In genomic region chr3:161221881-161222600, GRCh38 we compare ENCODE assay signal across 1 cellular context.
TF ChIP-seq lines count a peak whose summit lies in the region.

No MANE protein-coding gene starts in this region.

TF ChIP-seq in HCT116, 20 proteins besides CTCF, POLR2A, EP300 and RAD21 (continued from another document):
- TF ChIP-seq ZNF274 (IDR thresholded peaks at IDR 0.05; ENCODE audit: low read depth, low read length) (no peak), JUND (IDR thresholded peaks at IDR 0.05) (no peak), SIN3A (IDR thresholded peaks at IDR 0.05; ENCODE audit: low read depth) (no peak), FOSL1 (IDR thresholded peaks at IDR 0.05; ENCODE audit: low read depth) (no peak), YY1 (IDR thresholded peaks at IDR 0.05; ENCODE audit: extremely low read depth, insufficient replicate concordance, low read depth, low read length) (no peak), ELF1 (IDR thresholded peaks at IDR 0.05; ENCODE audit: borderline replicate concordance, low read depth) (no peak), SRF (IDR thresholded peaks at IDR 0.05; ENCODE audit: low read depth) (no peak), MAX (IDR thresholded peaks at IDR 0.05) (no peak), EZH2phosphoT487 (IDR thresholded peaks at IDR 0.05; ENCODE audit: borderline replicate concordance) (no peak), SP1 (IDR thresholded peaks at IDR 0.05; ENCODE audit: low read depth) (no peak), EZH2 (IDR thresholded peaks at IDR 0.05) (no peak), ZFX (IDR thresholded peaks at IDR 0.05) (no peak), ATF3 (IDR thresholded peaks at IDR 0.05) (no peak)
- TF ChIP-seq, protein P1, sequence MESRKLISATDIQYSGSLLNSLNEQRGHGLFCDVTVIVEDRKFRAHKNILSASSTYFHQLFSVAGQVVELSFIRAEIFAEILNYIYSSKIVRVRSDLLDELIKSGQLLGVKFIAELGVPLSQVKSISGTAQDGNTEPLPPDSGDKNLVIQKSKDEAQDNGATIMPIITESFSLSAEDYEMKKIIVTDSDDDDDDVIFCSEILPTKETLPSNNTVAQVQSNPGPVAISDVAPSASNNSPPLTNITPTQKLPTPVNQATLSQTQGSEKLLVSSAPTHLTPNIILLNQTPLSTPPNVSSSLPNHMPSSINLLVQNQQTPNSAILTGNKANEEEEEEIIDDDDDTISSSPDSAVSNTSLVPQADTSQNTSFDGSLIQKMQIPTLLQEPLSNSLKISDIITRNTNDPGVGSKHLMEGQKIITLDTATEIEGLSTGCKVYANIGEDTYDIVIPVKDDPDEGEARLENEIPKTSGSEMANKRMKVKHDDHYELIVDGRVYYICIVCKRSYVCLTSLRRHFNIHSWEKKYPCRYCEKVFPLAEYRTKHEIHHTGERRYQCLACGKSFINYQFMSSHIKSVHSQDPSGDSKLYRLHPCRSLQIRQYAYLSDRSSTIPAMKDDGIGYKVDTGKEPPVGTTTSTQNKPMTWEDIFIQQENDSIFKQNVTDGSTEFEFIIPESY (IDR thresholded peaks at IDR 0.05; ENCODE audit: extremely low read depth, insufficient replicate concordance, low read length), result no peak
